In the genomic region with DNA sequence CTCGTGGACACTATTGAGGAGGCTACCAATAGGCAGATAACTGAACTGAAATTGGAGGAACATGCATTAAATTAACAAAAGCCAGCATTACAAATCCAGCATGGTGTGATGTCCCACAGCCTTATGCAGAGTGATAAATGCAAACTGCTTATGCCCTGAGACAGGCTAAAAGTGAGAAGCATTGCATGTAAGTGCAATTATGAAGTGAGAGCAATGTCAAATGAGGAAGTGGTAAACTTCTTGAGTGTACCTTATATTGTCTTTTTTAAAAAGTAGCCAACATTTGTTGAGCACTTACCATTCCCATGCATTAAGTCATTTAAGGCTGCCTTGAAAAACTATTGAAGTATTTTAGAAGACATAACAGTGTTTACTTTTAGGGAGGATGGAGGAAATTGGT, we compare ENCODE assay signal across 16 cellular contexts.
DNase-seq lines count a peak whose midpoint lies in the region; ATAC-seq and TF ChIP-seq lines count a peak whose summit lies in the region.
"Had no signal": no experiment of that assay in that cellular context is flagged by ENCODE, and none has a peak within 500 bp of the region (broad histone marks: within the 10 kb centered on the region; RNA-seq: fewer than 3 reads in every experiment).

No MANE protein-coding gene starts in this region.

- CTCF ChIA-PET in activated CD4-positive, alpha-beta memory T cell treated with anti-CD3 and anti-CD28 coated beads for 36 hours (lab: Charles Lee) = no interaction called here

- intact Hi-C loops in left lung (cut with DNase I) = no loop called here
- intact Hi-C loops in activated CD4-positive, alpha-beta memory T cell treated with anti-CD3 and anti-CD28 coated beads for 36 hours (cut with micrococcal nuclease) = no loop called here

- H3K36me3 Mint-ChIP-seq in activated CD4-positive, alpha-beta memory T cell treated with anti-CD3 and anti-CD28 coated beads for 36 hours = no peaks in the 10 kb centered on the region

- no peaks in the 10 kb centered on the region for H3K4me1 Mint-ChIP-seq in activated CD4-positive, alpha-beta memory T cell treated with anti-CD3 and anti-CD28 coated beads for 36 hours (ENCODE audit: low read depth)

- TF ChIP-seq CTCF in left lung (IDR thresholded peaks at IDR 0.05) (no peak), GM10266 (IDR thresholded peaks at IDR 0.05; ENCODE audit: control insufficient read depth, insufficient read depth, low read depth, missing control alignments) (no peak)

- H3K27ac Mint-ChIP-seq in activated CD4-positive, alpha-beta memory T cell treated with anti-CD3 and anti-CD28 coated beads for 36 hours = no peak overlapping the region

- peaks cover 21% of the 10 kb centered on the region for H3K27me3 Mint-ChIP-seq in activated CD4-positive, alpha-beta memory T cell treated with anti-CD3 and anti-CD28 coated beads for 36 hours

- no peak overlapping the region for H3K4me3 ChIP-seq in left lung
- H3K4me3 ChIP-seq: SJCRH30 had no signal

- DNase-seq in CD1c-positive myeloid dendritic cell (ENCODE audit: extremely low spot score) = peak; percentile 5
- DNase-seq in Kasumi-1 (lab: John Stamatoyannopoulos, UW) = peak; percentile 35 to 38
- DNase-seq in NOMO-1 treated with dmso at 0.1 percent for 144 hours (lab: John Stamatoyannopoulos, UW; ENCODE audit: unreplicated experiment) = peak; percentile 2
- DNase-seq in left lung = no peak
- no peak for DNase-seq in 8988T
- no peak for DNase-seq in GM10266 (ENCODE audit: extremely low spot score)
- DNase-seq in DMS 273 (lab: John Stamatoyannopoulos, UW; ENCODE audit: unreplicated experiment) = no peak
- no peak for DNase-seq in activated CD4-positive, alpha-beta memory T cell treated with anti-CD3 and anti-CD28 coated beads for 36 hours
- DNase-seq: C1 segment of cervical spinal cord, HCEC 1CT, NCI-H1105 treated with DMSO at 0.1 percent for 48 hours, NCI-H1694 treated with DMSO at 0.1 percent for 48 hours, NCI-H2107, NCI-H2227 treated with DMSO at 0.1 percent for 48 hours, RPMI8226, SJCRH30 had no signal

- H3K36me3 ChIP-seq in left lung = no peaks in the 10 kb centered on the region
- H3K36me3 ChIP-seq: SJCRH30 had no signal

- no peak overlapping the region for H3K4me3 Mint-ChIP-seq in activated CD4-positive, alpha-beta memory T cell treated with anti-CD3 and anti-CD28 coated beads for 36 hours

- H3K9me3 Mint-ChIP-seq in activated CD4-positive, alpha-beta memory T cell treated with anti-CD3 and anti-CD28 coated beads for 36 hours = no peaks in the 10 kb centered on the region

- ATAC-seq in left lung = peak; percentile 16

- H3K9me3 ChIP-seq in left lung = no peaks in the 10 kb centered on the region
- H3K9me3 ChIP-seq: SJCRH30 had no signal

- H3K4me1 ChIP-seq in left lung = peaks cover 0 to 5% of the 10 kb centered on the region in 2 donors
- H3K4me1 ChIP-seq: SJCRH30 had no signal

- H3K27ac ChIP-seq in left lung = no peak overlapping the region
- H3K27ac ChIP-seq: SJCRH30 had no signal

- H3K27me3 ChIP-seq in left lung = no peaks in the 10 kb centered on the region
- H3K27me3 ChIP-seq: SJCRH30 had no signal

- POLR2A ChIA-PET in activated CD4-positive, alpha-beta memory T cell treated with anti-CD3 and anti-CD28 coated beads for 36 hours (lab: Charles Lee) = no interaction called here

Comparison
In these comparisons a context has a peak if more than half of its experiments do, and no peak if none do; other contexts are left out.
1. DNase-seq: peak in CD1c-positive myeloid dendritic cell (single experiment), Kasumi-1 (2 of 2) and NOMO-1 treated with dmso at 0.1 percent for 144 hours (single experiment); none in left lung (0 of 2), 8988T (single experiment), GM10266 (single experiment), DMS 273 (single experiment) and activated CD4-positive, alpha-beta memory T cell treated with anti-CD3 and anti-CD28 coated beads for 36 hours (single experiment).